In the genomic region with DNA sequence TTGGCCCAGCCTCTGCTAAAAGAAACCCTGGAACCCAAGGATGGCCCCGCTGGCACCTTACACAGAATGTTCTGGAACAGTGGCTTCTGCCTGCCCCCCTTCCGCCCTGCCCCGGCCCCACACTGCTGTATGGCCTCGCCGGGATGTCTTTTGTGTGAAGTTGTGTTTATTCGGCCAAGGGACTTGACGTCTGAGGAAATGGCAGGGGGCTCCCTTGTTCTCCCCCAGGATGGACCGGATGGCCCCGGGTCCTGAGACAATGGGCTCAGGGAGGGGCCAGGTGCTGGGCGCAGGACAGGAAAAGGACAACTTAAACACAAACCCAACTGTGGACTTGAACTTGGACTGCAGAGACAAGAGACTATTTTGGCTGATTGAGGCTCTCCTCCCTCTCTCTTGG, we compare ENCODE assay signal across 15 cellular contexts.
"Had no signal": no experiment of that assay in that cellular context is flagged by ENCODE, and none has a peak within 500 bp of the region (broad histone marks: within the 10 kb centered on the region; RNA-seq: fewer than 3 reads in every experiment).

No MANE protein-coding gene starts in this region.

- H3K4me3 ChIP-seq: body of pancreas, gastroesophageal sphincter, hepatocyte, pancreas, SJSA1 had no signal

- H3K9me3 ChIP-seq: body of pancreas, gastroesophageal sphincter, pancreas, SJSA1 had no signal

- H3K36me3 ChIP-seq: gastroesophageal sphincter, pancreas, SJSA1 had no signal

- H3K27me3 ChIP-seq: body of pancreas, gastroesophageal sphincter, hepatocyte, pancreas, SJSA1 had no signal

- FAIRE-seq: keratinocyte, pancreas had no signal

- H3K4me1 ChIP-seq: SJSA1 had no signal

- H3K27ac ChIP-seq: hepatocyte, pancreas, SJSA1 had no signal

- DNase-seq: activated CD4-positive, alpha-beta T cell treated with anti-CD3 and anti-CD28 coated beads for 4 hours; activated CD8-positive, alpha-beta T cell treated with anti-CD3 and anti-CD28 coated beads for 36 hours; activated gamma-delta T cell; activated T-cell treated with anti-CD3 and anti-CD28 coated beads, Interleukin-2, amount 50 U/mL, for 4 hours; amygdala; body of pancreas; mammary epithelial cell; naive B cell; retina; T-helper 2 cell had no signal

- H3K4me2 ChIP-seq: hepatocyte had no signal

- H2AFZ ChIP-seq: hepatocyte had no signal

- ATAC-seq: activated CD8-positive, alpha-beta T cell treated with anti-CD3 and anti-CD28 coated beads for 36 hours; activated T-cell treated with anti-CD3 and anti-CD28 coated beads, Interleukin-2, amount 50 U/mL, for 4 hours; body of pancreas; gastroesophageal sphincter; pancreas had no signal
